Comparison of ENCODE assay signal across 1 cellular context in genomic region chr10:133022784-133023115, GRCh38.
TF ChIP-seq lines count a peak whose summit lies in the region.

No MANE protein-coding gene starts in this region.

TF ChIP-seq in SK-N-SH treated with all-trans-retinoic acid at 6 μM for 48 hours, 23 proteins besides CTCF, POLR2A, EP300 and RAD21 (continued from another document):
- TF ChIP-seq, protein P1, sequence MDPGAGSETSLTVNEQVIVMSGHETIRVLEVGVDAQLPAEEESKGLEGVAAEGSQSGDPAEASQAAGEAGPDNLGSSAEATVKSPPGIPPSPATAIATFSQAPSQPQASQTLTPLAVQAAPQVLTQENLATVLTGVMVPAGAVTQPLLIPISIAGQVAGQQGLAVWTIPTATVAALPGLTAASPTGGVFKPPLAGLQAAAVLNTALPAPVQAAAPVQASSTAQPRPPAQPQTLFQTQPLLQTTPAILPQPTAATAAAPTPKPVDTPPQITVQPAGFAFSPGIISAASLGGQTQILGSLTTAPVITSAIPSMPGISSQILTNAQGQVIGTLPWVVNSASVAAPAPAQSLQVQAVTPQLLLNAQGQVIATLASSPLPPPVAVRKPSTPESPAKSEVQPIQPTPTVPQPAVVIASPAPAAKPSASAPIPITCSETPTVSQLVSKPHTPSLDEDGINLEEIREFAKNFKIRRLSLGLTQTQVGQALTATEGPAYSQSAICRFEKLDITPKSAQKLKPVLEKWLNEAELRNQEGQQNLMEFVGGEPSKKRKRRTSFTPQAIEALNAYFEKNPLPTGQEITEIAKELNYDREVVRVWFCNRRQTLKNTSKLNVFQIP (CRISPR knock-in tag; IDR thresholded peaks at IDR 0.05; ENCODE audit: borderline replicate concordance, low read depth): no peak
- TF ChIP-seq ESRRG (CRISPR knock-in tag; IDR thresholded peaks at IDR 0.05): no peak
- TF ChIP-seq PATZ1 (CRISPR knock-in tag; IDR thresholded peaks at IDR 0.05; ENCODE audit: borderline replicate concordance): no peak
- no peak for TF ChIP-seq CREB5 (CRISPR knock-in tag; IDR thresholded peaks at IDR 0.05; ENCODE audit: low read depth)
- TF ChIP-seq OSR1 (CRISPR knock-in tag; IDR thresholded peaks at IDR 0.05): no peak
- TF ChIP-seq SNAI2 (CRISPR knock-in tag; IDR thresholded peaks at IDR 0.05): no peak
- no peak for TF ChIP-seq ARNTL (CRISPR knock-in tag; IDR thresholded peaks at IDR 0.05; ENCODE audit: borderline replicate concordance, low read depth)
- no peak for TF ChIP-seq CSRNP3 (CRISPR knock-in tag; IDR thresholded peaks at IDR 0.05)
- no peak for TF ChIP-seq RARB (CRISPR knock-in tag; IDR thresholded peaks at IDR 0.05)
- no peak for TF ChIP-seq CSDC2 (CRISPR knock-in tag; IDR thresholded peaks at IDR 0.05)
